In the genomic region with DNA sequence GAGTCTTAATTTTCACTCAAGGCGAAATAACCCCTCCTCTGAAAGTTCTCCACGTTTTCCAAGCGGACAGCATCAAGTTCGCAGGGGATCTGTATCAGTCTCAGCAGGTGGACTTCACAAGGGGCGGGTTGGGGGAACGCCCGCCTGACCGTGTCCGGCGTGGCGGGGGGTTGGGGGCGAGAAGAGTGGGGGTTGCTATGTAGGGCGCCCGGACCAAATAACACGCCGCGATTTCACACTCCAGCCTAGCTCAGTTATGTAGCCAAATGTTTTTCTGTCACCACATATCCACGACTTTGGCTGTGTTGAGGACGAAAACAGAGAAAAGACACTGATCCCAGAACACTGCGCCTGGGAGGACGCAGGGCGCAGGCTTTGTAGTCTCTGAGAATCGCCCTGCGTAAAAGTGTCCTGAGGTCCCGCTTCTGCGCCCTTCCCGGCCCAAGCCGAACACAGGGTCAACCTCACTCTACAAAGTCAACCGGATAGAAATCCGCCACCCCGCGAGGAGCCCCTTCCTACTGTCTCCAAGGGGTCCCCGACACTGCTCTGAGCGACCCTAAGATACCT, we compare ENCODE assay signal across 8 cellular contexts. TPM values are rescaled to one million over a fixed set of nuclear protein-coding genes. Genes with fewer than 3 reads are reported as not detected.
A peak's percentile ranks its signal among the peaks of the same experiment; 100 is the strongest.
DNase-seq lines count a peak whose midpoint lies in the region; ATAC-seq, FAIRE-seq and TF ChIP-seq lines count a peak whose summit lies in the region.

No MANE protein-coding gene starts in this region.

- peak; percentile 12 for ATAC-seq in left ventricle myocardium superior

- H3K27ac ChIP-seq in SU-DHL-6 (ENCODE audit: low read depth, low read length) (peak overlapping the region; percentile 87), rectal smooth muscle tissue (ENCODE audit: low read depth, low read length) (no peak overlapping the region)

- H3K4me3 ChIP-seq in SU-DHL-6 (ENCODE audit: insufficient read depth, low read length, poor library complexity, severe bottlenecking) (peak overlapping the region; percentile 83), rectal smooth muscle tissue (ENCODE audit: low read length) (peak overlapping the region; percentile 73)

- peak overlapping the region; percentile 94 for H3K4me2 ChIP-seq in SU-DHL-6 (ENCODE audit: low read depth, low read length, poor library complexity, severe bottlenecking)

- intact Hi-C loops in left ventricle myocardium superior (cut with micrococcal nuclease) = no loop called here

- peak overlapping the region; percentile 83 for H3K9ac ChIP-seq in SU-DHL-6 (ENCODE audit: low read length)
- H3K9ac ChIP-seq in rectal smooth muscle tissue (ENCODE audit: low read length) = no peak overlapping the region

- H3K36me3 ChIP-seq in SU-DHL-6 (ENCODE audit: low read length) (no peaks in the 10 kb centered on the region), rectal smooth muscle tissue (ENCODE audit: control insufficient read depth, insufficient read depth, low read length) (no peaks in the 10 kb centered on the region)

- H2AFZ ChIP-seq in SU-DHL-6 (ENCODE audit: low read depth, low read length, severe bottlenecking) = no peak overlapping the region

- no peaks in the 10 kb centered on the region for H4K20me1 ChIP-seq in SU-DHL-6 (ENCODE audit: low read depth, low read length)

- no peak for DNase-seq in GM12891 (ENCODE audit: insufficient read length, low spot score)
- no peak for DNase-seq in left ventricle myocardium superior
- DNase-seq in NCI-H82 treated with DMSO at 0.1 percent for 48 hours (lab: John Stamatoyannopoulos, UW; ENCODE audit: unreplicated experiment) = no peak
- DNase-seq in epidermal melanocyte (ENCODE audit: insufficient read length, low spot score) = no peak
- DNase-seq in HTR-8/SVneo (ENCODE audit: insufficient read length, low spot score) = no peak
- DNase-seq in NCI-H2029 (lab: John Stamatoyannopoulos, UW) = no peak

- H3K9me2 ChIP-seq in SU-DHL-6 (replicated peaks; ENCODE audit: insufficient read depth, low read length) = no peaks in the 10 kb centered on the region

- 0 out of 2 replicates have a peak, but pooled peaks have one; percentile 12 for TF ChIP-seq POLR2A in GM12891 (IDR thresholded peaks at IDR 0.05; ENCODE audit: low read depth, low read length)

- no peaks in the 10 kb centered on the region for H3K9me3 ChIP-seq in SU-DHL-6 (ENCODE audit: insufficient read depth, low read length)

- FAIRE-seq in GM12891 (lab: Jason Lieb, UNC) (no peak), HTR-8/SVneo (lab: Jason Lieb, UNC) (no peak)

- peaks cover 60% of the 10 kb centered on the region for H3F3A ChIP-seq in SU-DHL-6 (ENCODE audit: insufficient read depth)

- no peaks in the 10 kb centered on the region for H3K4me1 ChIP-seq in rectal smooth muscle tissue (ENCODE audit: control insufficient read depth, insufficient read depth, low read length)

- H3K79me2 ChIP-seq in SU-DHL-6 (ENCODE audit: insufficient read depth, low read length) = peaks cover 63% of the 10 kb centered on the region

- H3K27me3 ChIP-seq in SU-DHL-6 (ENCODE audit: low read length) (no peaks in the 10 kb centered on the region), rectal smooth muscle tissue (ENCODE audit: control insufficient read depth, insufficient read depth, low read length) (no peaks in the 10 kb centered on the region)

- no peak for TF ChIP-seq CTCF in SU-DHL-6 (IDR thresholded peaks at IDR 0.05; ENCODE audit: insufficient read depth, low read length, poor library complexity, severe bottlenecking)

TF ChIP-seq in GM12891, 5 proteins besides CTCF, POLR2A, EP300 and RAD21:
- no peak for TF ChIP-seq PAX5 (IDR thresholded peaks at IDR 0.05; ENCODE audit: insufficient read depth, low read length, severe bottlenecking)
- TF ChIP-seq TAF1 (IDR thresholded peaks at IDR 0.05; ENCODE audit: low read depth, low read length) = no peak
- TF ChIP-seq POU2F2 (IDR thresholded peaks at IDR 0.05; ENCODE audit: low read depth, low read length) = no peak
- TF ChIP-seq POLR2AphosphoS5 (IDR thresholded peaks at IDR 0.05; ENCODE audit: low read depth, low read length) = no peak
- TF ChIP-seq SPI1 (IDR thresholded peaks at IDR 0.05; ENCODE audit: low read depth, low read length) = no peak

RNA-seq across cellular contexts. Expression of a gene that starts 0.5 kb away (rescaled TPM):
- polyA plus RNA-seq in GM12891 (2012; ENCODE audit: low read depth, missing spikeins) = 14.8 TPM
- total RNA-seq in left ventricle myocardium superior = 0.69 TPM
